Comparison of ENCODE assay signal across 8 cellular contexts in genomic region chr20:49216991-49217578, GRCh38. TPM values are rescaled to one million over a fixed set of nuclear protein-coding genes. Genes with fewer than 3 reads are reported as not detected.
DNase-seq lines count a peak whose midpoint lies in the region; ATAC-seq, FAIRE-seq and TF ChIP-seq lines count a peak whose summit lies in the region.

No MANE protein-coding gene starts in this region.

- H3K36me3 Mint-ChIP-seq in activated naive CD8-positive, alpha-beta T cell treated with anti-CD3 and anti-CD28 coated beads, Interleukin-2, amount 10 ng/mL, durations not matched to agents 7 days and 5 days = peaks cover 6% of the 10 kb centered on the region

- H3K9me3 ChIP-seq in cardiac muscle cell (ENCODE audit: low read depth) (no peaks in the 10 kb centered on the region), prostate gland (no peaks in the 10 kb centered on the region)

- H3K27ac ChIP-seq in cardiac muscle cell = no peak overlapping the region
- H3K27ac ChIP-seq in prostate gland = no peak overlapping the region

- H3K27me3 Mint-ChIP-seq in activated naive CD8-positive, alpha-beta T cell treated with anti-CD3 and anti-CD28 coated beads, Interleukin-2, amount 10 ng/mL, durations not matched to agents 7 days and 5 days = no peaks in the 10 kb centered on the region

- peak overlapping the region; percentile 68 for H3K4me3 Mint-ChIP-seq in activated naive CD8-positive, alpha-beta T cell treated with anti-CD3 and anti-CD28 coated beads, Interleukin-2, amount 10 ng/mL, durations not matched to agents 7 days and 5 days

- no peak for TF ChIP-seq POLR2A in GM12892 (IDR thresholded peaks at IDR 0.05; ENCODE audit: low read depth, low read length)
- TF ChIP-seq POLR2A in prostate gland (IDR thresholded peaks at IDR 0.05) = no peak

- no peaks in the 10 kb centered on the region for H3K27me3 ChIP-seq in cardiac muscle cell
- H3K27me3 ChIP-seq in prostate gland (replicated peaks; ENCODE audit: insufficient read depth) = no peaks in the 10 kb centered on the region

- H3K36me3 ChIP-seq in cardiac muscle cell = peaks cover 7% of the 10 kb centered on the region
- H3K36me3 ChIP-seq in prostate gland = no peaks in the 10 kb centered on the region

- 10% methylated on average over 11 of the region's 11 CpGs for WGBS in prostate gland

- peak; percentile 90 for FAIRE-seq in GM12892 (lab: Jason Lieb, UNC)

- TF ChIP-seq CTCF in cardiac muscle cell (IDR thresholded peaks at IDR 0.05; ENCODE audit: low read depth, low read length) (peak; percentile 87), prostate gland (IDR thresholded peaks at IDR 0.05) (peak; percentile 83 to 94 (median 92))

- H3K4me1 ChIP-seq in cardiac muscle cell (ENCODE audit: low read depth) = peaks cover 9% of the 10 kb centered on the region
- H3K4me1 ChIP-seq in prostate gland (replicated peaks) = peaks cover 3% of the 10 kb centered on the region

- H3K4me1 Mint-ChIP-seq in activated naive CD8-positive, alpha-beta T cell treated with anti-CD3 and anti-CD28 coated beads, Interleukin-2, amount 10 ng/mL, durations not matched to agents 7 days and 5 days = peaks cover 15% of the 10 kb centered on the region

- POLR2A ChIA-PET in activated naive CD8-positive, alpha-beta T cell treated with anti-CD3 and anti-CD28 coated beads, Interleukin-2, amount 10 ng/mL, durations not matched to agents 7 days and 5 days (lab: Charles Lee) = interaction anchor here (0.5 to 4.3 kb wide), 2 partner anchors 28 to 37 kb away, joined by 3 to 28 read pairs; partner anchors contain the start of gene STAU1

- H3K9me3 Mint-ChIP-seq in activated naive CD8-positive, alpha-beta T cell treated with anti-CD3 and anti-CD28 coated beads, Interleukin-2, amount 10 ng/mL, durations not matched to agents 7 days and 5 days = no peaks in the 10 kb centered on the region

- peak overlapping the region; percentile 28 for H3K27ac Mint-ChIP-seq in activated naive CD8-positive, alpha-beta T cell treated with anti-CD3 and anti-CD28 coated beads, Interleukin-2, amount 10 ng/mL, durations not matched to agents 7 days and 5 days

- peak; percentile 33 for ATAC-seq in activated naive CD8-positive, alpha-beta T cell treated with anti-CD3 and anti-CD28 coated beads, Interleukin-2, amount 10 ng/mL, durations not matched to agents 7 days and 5 days (ENCODE audit: low read depth)
- no peak for ATAC-seq in HG03520 (IDR thresholded peaks at IDR 0.05; ENCODE audit: unreplicated experiment)

- DNase-seq in GM12892 (ENCODE audit: insufficient read length) (no peak), NCI-H1694 (lab: John Stamatoyannopoulos, UW) (peak; percentile 78), SW480 (ENCODE audit: low spot score) (peak; percentile 96), cardiac muscle cell (ENCODE audit: low read depth in 1 of 2, low spot score in 1 of 2) (peak; percentile 94 to 95), prostate gland (ENCODE audit: low spot score) (peak; percentile 93), ureter (ENCODE audit: low spot score) (peak; percentile 96)
- peak; percentile 89 for DNase-seq in activated naive CD8-positive, alpha-beta T cell treated with anti-CD3 and anti-CD28 coated beads, Interleukin-2, amount 10 ng/mL, durations not matched to agents 7 days and 5 days

- no peak overlapping the region for H3K4me3 ChIP-seq in cardiac muscle cell
- H3K4me3 ChIP-seq in prostate gland = no peak overlapping the region

- intact Hi-C loops in prostate gland (cut with DNase I) = loop anchor here (1.0 kb wide), 1 partner anchor 84 kb away; no protein-coding TSS in a partner anchor

RNA-seq across cellular contexts. Expression of gene DDX27, which starts 2.1 kb away (rescaled TPM):
- 35.6 TPM for polyA plus RNA-seq in GM12892 (2012; ENCODE audit: missing spikeins)
- 10 to 100 TPM; 46.1 to 47.6 TPM for total RNA-seq in activated naive CD8-positive, alpha-beta T cell treated with anti-CD3 and anti-CD28 coated beads, Interleukin-2, amount 10 ng/mL, durations not matched to agents 7 days and 5 days
- total RNA-seq in cardiac muscle cell = 19.4 and 25.3 TPM in 2 replicates
- 27.8 and 35.5 TPM in 2 replicates for polyA plus RNA-seq in cardiac muscle cell
- 10 to 100 TPM; 32.9 to 35.0 TPM for total RNA-seq in prostate gland
- total RNA-seq in ureter = 33.2 TPM

RNA-seq across cellular contexts. Expression of gene STAU1, which starts 29.0 kb away (rescaled TPM):
- 33.3 TPM for polyA plus RNA-seq in GM12892 (2012; ENCODE audit: missing spikeins)
- 10 to 100 TPM; 52.5 to 54.2 TPM for total RNA-seq in activated naive CD8-positive, alpha-beta T cell treated with anti-CD3 and anti-CD28 coated beads, Interleukin-2, amount 10 ng/mL, durations not matched to agents 7 days and 5 days
- total RNA-seq in cardiac muscle cell (54.4 and 70.1 TPM in 2 replicates), prostate gland (10 to 100 TPM; 73.2 to 94.7 TPM), ureter (88.1 TPM)
- 62.6 and 77.1 TPM in 2 replicates for polyA plus RNA-seq in cardiac muscle cell
